In the genomic region with DNA sequence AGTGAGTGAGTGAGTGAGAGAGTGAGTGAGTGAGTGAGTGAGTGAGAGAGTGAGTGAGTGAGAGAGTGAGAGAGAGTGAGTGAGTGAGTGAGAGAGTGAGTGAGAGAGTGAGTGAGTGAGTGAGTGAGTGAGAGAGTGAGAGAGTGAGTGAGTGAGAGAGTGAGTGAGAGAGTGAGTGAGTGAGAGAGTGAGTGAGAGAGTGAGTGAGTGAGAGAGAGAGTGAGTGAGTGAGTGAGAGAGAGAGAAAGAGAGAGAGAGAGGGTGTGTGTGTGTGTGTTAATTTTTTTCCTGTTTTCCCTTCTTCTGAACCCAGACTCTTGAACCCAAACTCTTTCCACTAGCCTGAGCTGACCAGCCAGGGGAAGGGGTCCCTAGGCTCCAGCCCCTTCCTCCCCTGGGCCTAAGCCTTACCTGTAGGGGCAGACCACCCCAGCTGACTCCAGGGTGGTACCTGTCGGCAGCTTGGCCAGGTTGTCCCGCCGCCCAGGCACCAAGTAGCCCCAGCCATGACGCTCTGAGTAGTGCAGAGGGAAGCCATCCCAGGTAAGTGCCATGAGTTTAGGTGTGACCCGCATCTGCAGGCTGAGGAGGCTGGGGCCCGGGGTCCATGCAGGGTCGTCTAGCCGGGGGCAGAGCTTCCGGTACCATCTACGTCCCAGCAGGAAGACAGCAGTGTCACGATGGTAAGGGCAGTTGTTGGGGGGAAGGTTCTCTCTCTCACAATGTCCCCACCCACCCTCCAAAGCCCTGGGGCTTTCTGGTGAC, we compare ENCODE assay signal across 13 cellular contexts.
"Had no signal": no experiment of that assay in that cellular context is flagged by ENCODE, and none has a peak within 500 bp of the region (broad histone marks: within the 10 kb centered on the region; RNA-seq: fewer than 3 reads in every experiment).

No MANE protein-coding gene starts in this region.

- H3K4me3 ChIP-seq: ascending aorta, esophagus squamous epithelium, lower lobe of right lung, skin epidermis, tibial nerve had no signal

- DNase-seq: activated B cell treated with CpG ODN at 0.5 μM for 24 hours; activated CD4-positive, alpha-beta T cell treated with anti-CD3 and anti-CD28 coated beads, Interleukin-2, amount 10 ng/mL, durations not matched to agents 7 days and 5 days; esophagus squamous epithelium; foreskin fibroblast; glutamatergic neuron; left cardiac atrium; lower lobe of right lung; naive B cell; posterior cingulate gyrus had no signal

- H3K9me3 ChIP-seq: ascending aorta, esophagus squamous epithelium, lower lobe of right lung, neutrophil, tibial nerve had no signal

- H3K27me3 ChIP-seq: ascending aorta, esophagus squamous epithelium, neutrophil, tibial nerve had no signal

- H3K27ac Mint-ChIP-seq: activated B cell treated with CpG ODN at 0.5 μM for 24 hours; activated CD4-positive, alpha-beta T cell treated with anti-CD3 and anti-CD28 coated beads, Interleukin-2, amount 10 ng/mL, durations not matched to agents 7 days and 5 days had no signal

- ATAC-seq: left cardiac atrium, lower lobe of right lung had no signal

- H3K27me3 Mint-ChIP-seq: activated B cell treated with CpG ODN at 0.5 μM for 24 hours; activated CD4-positive, alpha-beta T cell treated with anti-CD3 and anti-CD28 coated beads, Interleukin-2, amount 10 ng/mL, durations not matched to agents 7 days and 5 days; naive B cell had no signal

- H3K9me3 Mint-ChIP-seq: activated B cell treated with CpG ODN at 0.5 μM for 24 hours; activated CD4-positive, alpha-beta T cell treated with anti-CD3 and anti-CD28 coated beads, Interleukin-2, amount 10 ng/mL, durations not matched to agents 7 days and 5 days; naive B cell had no signal

- H3K4me3 Mint-ChIP-seq: activated B cell treated with CpG ODN at 0.5 μM for 24 hours; activated CD4-positive, alpha-beta T cell treated with anti-CD3 and anti-CD28 coated beads, Interleukin-2, amount 10 ng/mL, durations not matched to agents 7 days and 5 days had no signal

- H3K27ac ChIP-seq: ascending aorta, esophagus squamous epithelium, lower lobe of right lung, neutrophil, skin epidermis, tibial nerve had no signal
